21 cellular contexts compared by ENCODE assay signal in genomic region chr11:10388096-10388495, GRCh38.
A peak's percentile ranks its signal among the peaks of the same experiment; 100 is the strongest.
DNase-seq lines count a peak whose midpoint lies in the region; ATAC-seq and TF ChIP-seq lines count a peak whose summit lies in the region.
"Had no signal": no experiment of that assay in that cellular context is flagged by ENCODE, and none has a peak within 500 bp of the region (broad histone marks: within the 10 kb centered on the region; RNA-seq: fewer than 3 reads in every experiment).

No MANE protein-coding gene starts in this region.

- TF ChIP-seq EP300 in suprapubic skin (IDR thresholded peaks at IDR 0.05): no peak

- peaks cover 31% of the 10 kb centered on the region for H3K27me3 Mint-ChIP-seq in activated T-cell treated with anti-CD3 and anti-CD28 coated beads, Interleukin-2, amount 50 U/mL, for 72 hours (ENCODE audit: low read depth)

- TF ChIP-seq POLR2A in suprapubic skin (IDR thresholded peaks at IDR 0.05): no peak

- no peaks in the 10 kb centered on the region for H3K4me1 Mint-ChIP-seq in activated T-cell treated with anti-CD3 and anti-CD28 coated beads, Interleukin-2, amount 50 U/mL, for 72 hours (ENCODE audit: low read depth)
- H3K4me1 Mint-ChIP-seq: activated naive CD8-positive, alpha-beta T cell treated with anti-CD3 and anti-CD28 coated beads for 36 hours; naive thymus-derived CD4-positive, alpha-beta T cell had no signal

- no peak for TF ChIP-seq CTCF in colonic mucosa (IDR thresholded peaks at IDR 0.05)
- TF ChIP-seq CTCF in suprapubic skin (IDR thresholded peaks at IDR 0.05): no peak
- TF ChIP-seq CTCF in psoas muscle (IDR thresholded peaks at IDR 0.05): no peak

- peak overlapping the region; percentile 47 for H3K27ac ChIP-seq in colonic mucosa
- H3K27ac ChIP-seq in mucosa of rectum (ENCODE audit: low read depth in 2 of 2, low read length in 2 of 2): peak overlapping the region; percentile 40 to 50
- H3K27ac ChIP-seq in suprapubic skin: peak overlapping the region; percentile 75
- H3K27ac ChIP-seq in psoas muscle: no peak overlapping the region
- H3K27ac ChIP-seq: SJCRH30 had no signal

- H3K9me3 ChIP-seq in colonic mucosa (no peaks in the 10 kb centered on the region), mucosa of rectum (ENCODE audit: control insufficient read depth in 2 of 2, low read length in 2 of 2) (no peaks in the 10 kb centered on the region), suprapubic skin (no peaks in the 10 kb centered on the region), psoas muscle (no peaks in the 10 kb centered on the region)
- H3K9me3 ChIP-seq: breast epithelium, SJCRH30, tibial artery had no signal

- H3K4me1 ChIP-seq in colonic mucosa (no peaks in the 10 kb centered on the region), mucosa of rectum (ENCODE audit: control insufficient read depth in 2 of 2, insufficient read depth in 2 of 2, low read length in 2 of 2) (peaks cover 2 to 5% of the 10 kb centered on the region in 2 donors), suprapubic skin (peaks cover 35% of the 10 kb centered on the region), psoas muscle (peaks cover 11% of the 10 kb centered on the region)
- H3K4me1 ChIP-seq: breast epithelium had no signal

- H3K4me3 Mint-ChIP-seq in activated T-cell treated with anti-CD3 and anti-CD28 coated beads, Interleukin-2, amount 50 U/mL, for 72 hours: no peak overlapping the region
- H3K4me3 Mint-ChIP-seq: activated CD8-positive, alpha-beta T cell treated with anti-CD3 and anti-CD28 coated beads, Interleukin-2, amount 10 ng/mL, durations not matched to agents 7 days and 5 days; activated naive CD8-positive, alpha-beta T cell treated with anti-CD3 and anti-CD28 coated beads for 36 hours; naive thymus-derived CD4-positive, alpha-beta T cell had no signal

- ATAC-seq in psoas muscle (no peak), HG03439 (IDR thresholded peaks at IDR 0.05; ENCODE audit: unreplicated experiment) (no peak), GM21381 (IDR thresholded peaks at IDR 0.05; ENCODE audit: unreplicated experiment) (no peak)
- no peak for ATAC-seq in activated T-cell treated with anti-CD3 and anti-CD28 coated beads, Interleukin-2, amount 50 U/mL, for 72 hours (replicated peaks in 1 of 2)
- ATAC-seq: activated CD8-positive, alpha-beta T cell treated with anti-CD3 and anti-CD28 coated beads, Interleukin-2, amount 10 ng/mL, durations not matched to agents 7 days and 5 days; K562; naive thymus-derived CD4-positive, alpha-beta T cell had no signal

- no peaks in the 10 kb centered on the region for H3K36me3 ChIP-seq in colonic mucosa
- H3K36me3 ChIP-seq in mucosa of rectum (ENCODE audit: control insufficient read depth in 2 of 2, insufficient read depth in 2 of 2, low read length in 2 of 2): no peaks in the 10 kb centered on the region
- no peaks in the 10 kb centered on the region for H3K36me3 ChIP-seq in suprapubic skin
- H3K36me3 ChIP-seq in psoas muscle (ENCODE audit: insufficient read depth in 1 of 2, low read depth in 1 of 2): no peaks in the 10 kb centered on the region
- H3K36me3 ChIP-seq: breast epithelium, SJCRH30, tibial artery had no signal

- no peak overlapping the region for H3K27ac Mint-ChIP-seq in activated T-cell treated with anti-CD3 and anti-CD28 coated beads, Interleukin-2, amount 50 U/mL, for 72 hours
- H3K27ac Mint-ChIP-seq: activated CD8-positive, alpha-beta T cell treated with anti-CD3 and anti-CD28 coated beads, Interleukin-2, amount 10 ng/mL, durations not matched to agents 7 days and 5 days; activated naive CD8-positive, alpha-beta T cell treated with anti-CD3 and anti-CD28 coated beads for 36 hours; naive thymus-derived CD4-positive, alpha-beta T cell had no signal

- intact Hi-C loops in colonic mucosa (cut with DNase I) (no loop called here), psoas muscle (cut with DNase I) (no loop called here)

- H3K4me3 ChIP-seq in colonic mucosa (no peak overlapping the region), mucosa of rectum (ENCODE audit: low read length in 2 of 2) (no peak overlapping the region), suprapubic skin (no peak overlapping the region), psoas muscle (no peak overlapping the region)
- H3K4me3 ChIP-seq: breast epithelium, K562, SJCRH30, tibial artery had no signal

- DNase-seq in ELF-1 (ENCODE audit: low read depth, low spot score): peak; percentile 55
- no peak for DNase-seq in colonic mucosa
- DNase-seq in suprapubic skin (ENCODE audit: low spot score in 2 of 2): no peak
- no peak for DNase-seq in psoas muscle
- DNase-seq in activated T-cell treated with anti-CD3 and anti-CD28 coated beads, Interleukin-2, amount 50 U/mL, for 72 hours: no peak
- DNase-seq: activated CD8-positive, alpha-beta T cell treated with anti-CD3 and anti-CD28 coated beads, Interleukin-2, amount 10 ng/mL, durations not matched to agents 7 days and 5 days; activated naive CD8-positive, alpha-beta T cell treated with anti-CD3 and anti-CD28 coated beads for 36 hours; glutamatergic neuron; H7; naive thymus-derived CD4-positive, alpha-beta T cell; NCI-H2029 treated with DMSO at 0.1 percent for 48 hours; NCI-H526; posterior cingulate gyrus; stimulated activated CD4-positive, alpha-beta T cell treated with anti-CD3 and anti-CD28 coated beads, Interleukin-12 subunit alpha, Interleukin-12 subunit beta, amount 100 ng/mL, for 4 hours had no signal

- WGBS in suprapubic skin: 42% methylated on average over 5 of the region's 5 CpGs
- 51 to 68% (median 54%) methylated on average over 5 of the region's 5 CpGs for WGBS in psoas muscle, 3 donors

- H3K27me3 ChIP-seq in colonic mucosa: no peaks in the 10 kb centered on the region
- H3K27me3 ChIP-seq in mucosa of rectum (ENCODE audit: control insufficient read depth in 2 of 2, insufficient read depth in 2 of 2, low read length in 2 of 2): no peaks in the 10 kb centered on the region
- no peaks in the 10 kb centered on the region for H3K27me3 ChIP-seq in suprapubic skin
- no peaks in the 10 kb centered on the region for H3K27me3 ChIP-seq in psoas muscle (ENCODE audit: insufficient read depth in 3 of 3, low read length in 2 of 3)
- H3K27me3 ChIP-seq: breast epithelium, SJCRH30, tibial artery had no signal

- H3K9ac ChIP-seq in colonic mucosa (ENCODE audit: low read depth in 2 of 2, low read length in 2 of 2): no peak overlapping the region
- H3K9ac ChIP-seq in mucosa of rectum (ENCODE audit: low read depth in 1 of 2, low read length in 2 of 2): no peak overlapping the region

- no peaks in the 10 kb centered on the region for H3K36me3 Mint-ChIP-seq in activated T-cell treated with anti-CD3 and anti-CD28 coated beads, Interleukin-2, amount 50 U/mL, for 72 hours (ENCODE audit: insufficient read depth in 2 of 2)

- H3K9me3 Mint-ChIP-seq in activated T-cell treated with anti-CD3 and anti-CD28 coated beads, Interleukin-2, amount 50 U/mL, for 72 hours: no peaks in the 10 kb centered on the region
- H3K9me3 Mint-ChIP-seq: activated naive CD8-positive, alpha-beta T cell treated with anti-CD3 and anti-CD28 coated beads for 36 hours had no signal
